In the genomic region with DNA sequence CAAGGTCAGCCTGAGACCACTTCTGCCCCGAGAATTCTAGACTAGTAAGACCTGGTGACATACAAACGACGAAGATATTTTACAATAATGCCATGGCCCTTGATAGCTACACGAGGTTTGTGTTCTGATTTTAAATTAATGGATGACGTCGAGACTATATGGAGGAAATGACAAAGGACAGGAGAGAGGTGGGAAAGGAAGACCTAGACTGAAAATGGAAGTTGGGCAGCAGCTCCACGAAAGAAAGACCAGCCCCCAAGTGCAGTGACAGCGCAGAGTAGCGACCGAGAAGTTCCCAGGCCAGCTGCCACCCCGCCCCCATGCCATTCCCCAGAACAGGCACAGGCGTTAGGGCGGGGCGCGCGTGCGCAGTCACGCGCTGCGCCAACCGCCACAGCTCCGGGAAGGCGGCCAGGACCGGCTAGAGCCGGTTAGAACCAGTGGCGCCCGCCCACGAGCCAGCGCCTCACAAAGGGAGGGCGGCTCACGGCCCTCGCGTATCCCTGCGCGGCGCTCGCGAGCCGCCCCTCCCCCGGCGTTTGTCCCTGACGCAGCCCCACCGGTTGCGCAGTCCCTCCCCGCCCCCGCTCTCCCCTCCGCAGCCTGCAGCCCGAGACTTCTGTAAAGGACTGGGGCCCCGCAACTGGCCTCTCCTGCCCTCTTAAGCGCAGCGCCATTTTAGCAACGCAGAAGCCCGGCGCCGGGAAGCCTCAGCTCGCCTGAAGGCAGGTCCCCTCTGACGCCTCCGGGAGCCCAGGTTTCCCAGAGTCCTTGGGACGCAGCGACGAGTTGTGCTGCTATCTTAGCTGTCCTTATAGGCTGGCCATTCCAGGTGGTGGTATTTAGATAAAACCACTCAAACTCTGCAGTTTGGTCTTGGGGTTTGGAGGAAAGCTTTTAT, we compare ENCODE assay signal across 8 cellular contexts. TPM values are rescaled to one million over a fixed set of nuclear protein-coding genes. Genes with fewer than 3 reads are reported as not detected.
DNase-seq lines count a peak whose midpoint lies in the region; ATAC-seq and TF ChIP-seq lines count a peak whose summit lies in the region.

No MANE protein-coding gene starts in this region.

- H3K27me3 ChIP-seq in SJCRH30 (no peaks in the 10 kb centered on the region), gastroesophageal sphincter (no peaks in the 10 kb centered on the region), suprapubic skin (no peaks in the 10 kb centered on the region)

- TF ChIP-seq EP300 in gastroesophageal sphincter (IDR thresholded peaks at IDR 0.05): peak; percentile 95
- TF ChIP-seq EP300 in suprapubic skin (IDR thresholded peaks at IDR 0.05): peak; percentile 89

- DNase-seq in GM03348 (ENCODE audit: low spot score) (peak; percentile 93), HFFc6 (peak; percentile 97), NAMALWA (ENCODE audit: low spot score) (peak; percentile 97), SJCRH30 (peak; percentile 98 to 99), omental fat pad (ENCODE audit: low spot score) (peak; percentile 95), suprapubic skin (ENCODE audit: low spot score in 2 of 2) (peak; percentile 99)
- peak; percentile 96 to 98 (median 96) for DNase-seq in activated naive CD4-positive, alpha-beta T cell (lab: John Stamatoyannopoulos, UW)

- H3K36me3 Mint-ChIP-seq in HFFc6 (ENCODE audit: low read depth): no peaks in the 10 kb centered on the region

- WGBS in gastroesophageal sphincter (ENCODE audit: low coverage in 1 of 2), 2 donors: 0 to 1% methylated on average over 24 to 26 of the region's 61 CpGs
- WGBS in suprapubic skin: under 1% methylated on average over 26 of the region's 61 CpGs

- H3K4me3 Mint-ChIP-seq in HFFc6: peak overlapping the region; percentile 86; the same call in 1 of the 2 replicates

- TF ChIP-seq CTCF in HFFc6 (IDR thresholded peaks at IDR 0.05): peak; percentile 29; the same call in 1 of the 2 replicates
- peak in 2 of 4 experiments; percentile 1 to 41 for TF ChIP-seq CTCF in gastroesophageal sphincter (IDR thresholded peaks at IDR 0.05)
- no peak for TF ChIP-seq CTCF in omental fat pad (IDR thresholded peaks at IDR 0.05)
- TF ChIP-seq CTCF in suprapubic skin (IDR thresholded peaks at IDR 0.05): no peak

- peaks cover 9% of the 10 kb centered on the region for H3K27me3 Mint-ChIP-seq in HFFc6 (ENCODE audit: insufficient read depth)

- TF ChIP-seq POLR2A in gastroesophageal sphincter (IDR thresholded peaks at IDR 0.05) (peak; percentile 61 to 71), suprapubic skin (IDR thresholded peaks at IDR 0.05) (peak; percentile 26 to 89)

- H3K36me3 ChIP-seq in SJCRH30: peaks cover 27% of the 10 kb centered on the region
- peaks cover under 1 to 12% of the 10 kb centered on the region in 2 donors for H3K36me3 ChIP-seq in gastroesophageal sphincter
- peaks cover 13% of the 10 kb centered on the region for H3K36me3 ChIP-seq in suprapubic skin

- H3K27ac Mint-ChIP-seq in HFFc6: no peak overlapping the region

- H3K4me1 Mint-ChIP-seq in HFFc6 (ENCODE audit: low read depth): peaks cover 56% of the 10 kb centered on the region

- H3K9me3 ChIP-seq in SJCRH30 (replicated peaks): no peaks in the 10 kb centered on the region
- no peaks in the 10 kb centered on the region for H3K9me3 ChIP-seq in gastroesophageal sphincter
- no peaks in the 10 kb centered on the region for H3K9me3 ChIP-seq in suprapubic skin

- H3K27ac ChIP-seq in SJCRH30 (peak overlapping the region; percentile 99), gastroesophageal sphincter (peak overlapping the region; percentile 96 to 100 (median 98)), suprapubic skin (peak overlapping the region; percentile 99)

- ATAC-seq in gastroesophageal sphincter (peak; percentile 86), omental fat pad (ENCODE audit: low FRiP score) (peak; percentile 80)

- peak overlapping the region; percentile 73 for H3K4me3 ChIP-seq in SJCRH30
- peak overlapping the region; percentile 74 to 97 for H3K4me3 ChIP-seq in gastroesophageal sphincter
- peak overlapping the region; percentile 66 for H3K4me3 ChIP-seq in suprapubic skin

- H3K4me1 ChIP-seq in SJCRH30 (peaks cover 15% of the 10 kb centered on the region), gastroesophageal sphincter (peaks cover 11 to 48% (median 33%) of the 10 kb centered on the region in 3 donors), suprapubic skin (peaks cover 48% of the 10 kb centered on the region)

- H3K9me3 Mint-ChIP-seq in HFFc6: no peaks in the 10 kb centered on the region

RNA-seq across cellular contexts. Expression of a gene that starts 1.5 kb away (rescaled TPM):
- total RNA-seq in HFFc6 (2021; fragmentation: NEBNext Ultra II Directional; extraction: Animal tissue kit (Norgen Biotek cat#: 25700)): 1,000 to 10,000 TPM; 3,136 to 4,087 (median 3,570) TPM
- 496 and 686 TPM in 2 replicates for total RNA-seq in SJCRH30 (2014; rRNA removed; shearing (Covaris generic))
- total RNA-seq in gastroesophageal sphincter: over 10,000 TPM in 2 of 4 donors, 1,000 to 10,000 TPM in 2; 2,194 to 20,520 (median 8,164) TPM
- total RNA-seq in omental fat pad: over 10,000 TPM; 11,614 to 21,764 (median 16,063) TPM
- total RNA-seq in suprapubic skin: over 10,000 TPM; 10,207 to 42,728 (median 11,538) TPM

RNA-seq across cellular contexts. Expression of a gene that starts 27.5 kb away (rescaled TPM):
- 100 to 1,000 TPM; 120 to 137 (median 126) TPM for total RNA-seq in HFFc6 (2021; fragmentation: NEBNext Ultra II Directional; extraction: Animal tissue kit (Norgen Biotek cat#: 25700))
- total RNA-seq in SJCRH30 (2014; rRNA removed; shearing (Covaris generic)): 39.1 and 41.8 TPM in 2 replicates
- total RNA-seq in gastroesophageal sphincter: 10 to 100 TPM; 70.6 to 97.6 (median 89.2) TPM
- total RNA-seq in omental fat pad: 100 to 1,000 TPM in 1 of 4 donors, 10 to 100 TPM in 3; 75.4 to 105 (median 88.8) TPM
- 10 to 100 TPM; 63.2 to 83.6 (median 78.4) TPM for total RNA-seq in suprapubic skin

Comparison
In these comparisons a context has a peak if more than half of its experiments do, and no peak if none do; other contexts are left out.
1. Peak in every context shown above with its lines: DNase-seq, ATAC-seq, H3K4me3 ChIP-seq and H3K27ac ChIP-seq.